ENCODE assay signal across 20 cellular contexts in genomic region chr6:150586850-150587359, GRCh38. TPM values are rescaled to one million over a fixed set of nuclear protein-coding genes. Genes with fewer than 3 reads are reported as not detected.
DNase-seq lines count a peak whose midpoint lies in the region; ATAC-seq and TF ChIP-seq lines count a peak whose summit lies in the region.
"Had no signal": no experiment of that assay in that cellular context is flagged by ENCODE, and none has a peak within 500 bp of the region (broad histone marks: within the 10 kb centered on the region; RNA-seq: fewer than 3 reads in every experiment).

No MANE protein-coding gene starts in this region.

- no peak overlapping the region for H3K4me3 Mint-ChIP-seq in H9

- H2AK5ac ChIP-seq in H9 (ENCODE audit: insufficient read length, low read length), result no peak overlapping the region
- no peak overlapping the region for H2AK5ac ChIP-seq in neuronal stem cell (ENCODE audit: low read depth, low read length)

- no TSS peak for BruUV-seq in A673 (replicated peaks; lab: Mats Ljungman, UMichigan)

- H3K27ac ChIP-seq in H9 (ENCODE audit: insufficient read length, low read depth, low read length) (no peak overlapping the region), neuronal stem cell (replicated peaks; ENCODE audit: low read length) (no peak overlapping the region), testis (no peak overlapping the region), A673 (ENCODE audit: low read depth, low read length, poor library complexity, severe bottlenecking) (no peak overlapping the region)
- H3K27ac ChIP-seq: KMS-11, SJCRH30 had no signal

- no peak overlapping the region for H3K18ac ChIP-seq in H9 (ENCODE audit: insufficient read length, low read depth, low read length)
- H3K18ac ChIP-seq in neuronal stem cell (ENCODE audit: low read length), result no peak overlapping the region

- CTCF ChIA-PET in A673 (lab: Charles Lee), result no interaction called here

- H4K20me1 ChIP-seq in H9 (ENCODE audit: control insufficient read depth, insufficient read depth, insufficient read length), result no peaks in the 10 kb centered on the region

- no peak overlapping the region for H4K8ac ChIP-seq in H9 (replicated peaks; ENCODE audit: insufficient read length, low read depth, low read length)
- H4K8ac ChIP-seq in neuronal stem cell (ENCODE audit: low read depth, low read length), result no peak overlapping the region

- no peak overlapping the region for H3T11ph ChIP-seq in H9 (ENCODE audit: low read length)

- no peaks in the 10 kb centered on the region for H3K9me3 ChIP-seq in H9 (ENCODE audit: control insufficient read depth, low read depth, low read length)
- H3K9me3 ChIP-seq in neuronal stem cell (replicated peaks in 1 of 2; ENCODE audit: control insufficient read depth in 2 of 2, insufficient read depth in 1 of 2, low read depth in 1 of 2, low read length in 2 of 2), result no peaks in the 10 kb centered on the region
- no peaks in the 10 kb centered on the region for H3K9me3 ChIP-seq in testis
- H3K9me3 ChIP-seq in A673 (ENCODE audit: low read depth, low read length, poor library complexity, severe bottlenecking), result no peaks in the 10 kb centered on the region
- H3K9me3 ChIP-seq: BE2C had no signal

- peaks cover 9% of the 10 kb centered on the region for H3K27me3 Mint-ChIP-seq in H9 (ENCODE audit: low read depth)

- no peak overlapping the region for H2BK5ac ChIP-seq in H9 (ENCODE audit: insufficient read length, low read length)
- H2BK5ac ChIP-seq in neuronal stem cell (ENCODE audit: low read length), result no peak overlapping the region

- ATAC-seq in left lobe of liver, result peak; percentile 39
- ATAC-seq in HG03108 (IDR thresholded peaks at IDR 0.05; ENCODE audit: unreplicated experiment), result no peak
- ATAC-seq: HCT116, Panc1 had no signal

- H3K14ac ChIP-seq in H9 (ENCODE audit: insufficient read depth, low read length), result no peak overlapping the region
- H3K14ac ChIP-seq in neuronal stem cell (ENCODE audit: low read length), result no peak overlapping the region

- no peak overlapping the region for H2BK20ac ChIP-seq in H9 (ENCODE audit: low read depth, low read length, poor library complexity, severe bottlenecking)

- H2BK120ac ChIP-seq in H9 (ENCODE audit: low read depth, low read length, poor library complexity, severe bottlenecking), result no peak overlapping the region
- H2BK120ac ChIP-seq in neuronal stem cell (ENCODE audit: low read depth, low read length), result no peak overlapping the region

- H3K23me2 ChIP-seq in H9 (ENCODE audit: insufficient read length, low read depth, low read length, poor library complexity, severe bottlenecking), result no peaks in the 10 kb centered on the region

- H3K36me3 Mint-ChIP-seq in H9 (ENCODE audit: insufficient read depth in 1 of 3, low read depth in 3 of 3), result no peaks in the 10 kb centered on the region

- no peak overlapping the region for H2BK15ac ChIP-seq in H9 (ENCODE audit: low read depth, low read length)
- no peak overlapping the region for H2BK15ac ChIP-seq in neuronal stem cell (ENCODE audit: low read length)

- peak overlapping the region in 2 of 3 experiments; percentile 49 to 55; a peak in 2 of 7 replicates for H3K27ac Mint-ChIP-seq in H9

- peaks cover 6 to 8% of the 10 kb centered on the region in 2 experiments; a peak in 3 of 4 replicates for H3K4me1 Mint-ChIP-seq in H9

- no peak overlapping the region for H3K4me2 ChIP-seq in H9 (ENCODE audit: insufficient read depth, insufficient read length, low read length)
- H3K4me2 ChIP-seq in neuronal stem cell (ENCODE audit: insufficient read depth, low read length, poor library complexity, severe bottlenecking), result no peak overlapping the region
- H3K4me2 ChIP-seq: KMS-11 had no signal

- H2BK12ac ChIP-seq in H9 (ENCODE audit: insufficient read length, low read depth, low read length), result no peak overlapping the region
- H2BK12ac ChIP-seq in neuronal stem cell (ENCODE audit: low read length), result peak overlapping the region; percentile 27

- H3K4me1 ChIP-seq in H9 (ENCODE audit: insufficient read depth, low read length) (no peaks in the 10 kb centered on the region), neuronal stem cell (ENCODE audit: control insufficient read depth in 2 of 2, insufficient read depth in 1 of 2, low read depth in 1 of 2, low read length in 2 of 2) (peaks cover 0 to 5% of the 10 kb centered on the region in 2 donors), testis (no peaks in the 10 kb centered on the region), A673 (ENCODE audit: insufficient read depth, low read length, poor library complexity, severe bottlenecking) (peaks cover 16% of the 10 kb centered on the region)
- H3K4me1 ChIP-seq: BE2C had no signal

- intact Hi-C loops in testis (cut with DNase I; ENCODE audit: low total_unique reads), result no loop called here
- intact Hi-C loops in A673 (cut with micrococcal nuclease; ENCODE audit: unreplicated experiment), result no loop called here

- no peak overlapping the region for H3K4me3 ChIP-seq in neuronal stem cell (ENCODE audit: low read length in 2 of 2)
- H3K4me3 ChIP-seq in testis, result no peak overlapping the region
- no peak overlapping the region for H3K4me3 ChIP-seq in A673 (ENCODE audit: low read depth, low read length, poor library complexity, severe bottlenecking)
- H3K4me3 ChIP-seq: SJCRH30 had no signal

- H4K91ac ChIP-seq in H9 (ENCODE audit: insufficient read length, low read depth, low read length) (no peak overlapping the region), neuronal stem cell (ENCODE audit: low read depth, low read length, poor library complexity) (no peak overlapping the region)

- TF ChIP-seq POLR2A in testis (IDR thresholded peaks at IDR 0.05), result no peak

- H2AFZ ChIP-seq in H9 (ENCODE audit: low read length) (no peak overlapping the region), neuronal stem cell (ENCODE audit: low read length) (no peak overlapping the region)

- H3K4ac ChIP-seq in H9 (ENCODE audit: low read depth, low read length) (no peak overlapping the region), neuronal stem cell (ENCODE audit: low read length) (no peak overlapping the region)

- DNase-seq in Ammon's horn (ENCODE audit: low spot score), result peak; percentile 58
- no peak for DNase-seq in H9
- no peak for DNase-seq in left lobe of liver (ENCODE audit: low spot score)
- DNase-seq in neuronal stem cell (ENCODE audit: low spot score), result no peak
- DNase-seq in testis, result no peak
- DNase-seq in A673 (ENCODE audit: low spot score), result no peak
- DNase-seq: BE2C, COR-L47, GOT3, IMR-90, NCI-H1092 treated with DMSO at 0.1 percent for 48 hours, NCI-H2029 treated with DMSO at 0.1 percent for 48 hours, NCI-H2171 treated with DMSO at 0.1 percent for 48 hours, NCI-H524 treated with DMSO at 0.1 percent for 48 hours, NCI-H82, SJCRH30 had no signal

- H3K23ac ChIP-seq in H9 (ENCODE audit: insufficient read length, low read depth, low read length) (no peak overlapping the region), neuronal stem cell (ENCODE audit: low read depth, low read length, poor library complexity) (peak overlapping the region; percentile 40)

- TF ChIP-seq CTCF in H9 (conservative IDR thresholded peaks at IDR 0.05) (no peak), testis (IDR thresholded peaks at IDR 0.05) (no peak), A673 (conservative IDR thresholded peaks at IDR 0.05; ENCODE audit: low read depth, low read length) (no peak)

- H3K9ac ChIP-seq in H9 (ENCODE audit: extremely low read depth, insufficient read length, low read length) (no peak overlapping the region), neuronal stem cell (ENCODE audit: low read depth, low read length, poor library complexity) (no peak overlapping the region)
- H3K9ac ChIP-seq: KMS-11 had no signal

- no peak overlapping the region for H3K56ac ChIP-seq in H9 (ENCODE audit: insufficient read length, low read depth, low read length)

- no CpG with 5 or more reads among the region's 12 CpGs for WGBS in H9 (ENCODE audit: extremely low coverage, insufficient read length, low lambda C conversion rate)
- no CpG with 5 or more reads among the region's 12 CpGs for WGBS in neuronal stem cell (ENCODE audit: extremely low coverage in 2 of 2, insufficient read length in 2 of 2, insufficient replicate concordance in 1 of 2), 2 donors
- 68 to 80% methylated on average over 12 of the region's 12 CpGs for WGBS in testis, 2 donors

- H4K5ac ChIP-seq in H9 (ENCODE audit: insufficient read length, low read depth, low read length), result no peak overlapping the region

- H3K79me2 ChIP-seq in H9 (ENCODE audit: insufficient read depth, low read length), result no peaks in the 10 kb centered on the region

- H3K27me3 ChIP-seq in H9 (ENCODE audit: insufficient read depth, low read length) (no peaks in the 10 kb centered on the region), neuronal stem cell (ENCODE audit: control insufficient read depth in 3 of 3, insufficient read depth in 3 of 3, low read depth in 1 of 3, low read length in 3 of 3) (no peaks in the 10 kb centered on the region), testis (no peaks in the 10 kb centered on the region), A673 (replicated peaks; ENCODE audit: insufficient read depth, low read depth, low read length, poor library complexity) (no peaks in the 10 kb centered on the region)
- H3K27me3 ChIP-seq: BE2C, SJCRH30 had no signal

- POLR2A ChIA-PET in A673 (lab: Charles Lee; ENCODE audit: low non-redundant PET), result no interaction called here

- no peaks in the 10 kb centered on the region for H3K36me3 ChIP-seq in neuronal stem cell (replicated peaks in 1 of 2; ENCODE audit: control insufficient read depth in 2 of 2, insufficient read depth in 2 of 2, low read length in 2 of 2)
- H3K36me3 ChIP-seq in testis (ENCODE audit: low read depth, missing control alignments), result no peaks in the 10 kb centered on the region
- H3K36me3 ChIP-seq in A673 (ENCODE audit: insufficient read depth, low read length, poor library complexity, severe bottlenecking), result no peaks in the 10 kb centered on the region
- H3K36me3 ChIP-seq: BE2C, SJCRH30 had no signal

- no peaks in the 10 kb centered on the region for H3K9me3 Mint-ChIP-seq in H9

- H3K79me1 ChIP-seq in H9 (ENCODE audit: insufficient read depth, low read depth, low read length, poor library complexity, severe bottlenecking) (no peaks in the 10 kb centered on the region), neuronal stem cell (ENCODE audit: low read depth, low read length) (no peaks in the 10 kb centered on the region)

RNA-seq across cellular contexts. Expression of gene PLEKHG1, which starts 12.8 kb away (rescaled TPM):
- total RNA-seq in H9 (2021) (0.64 and 1.0 TPM in 2 replicates), left lobe of liver (8.0 TPM), testis (100 to 1,000 TPM; 104 to 130 TPM), A673 (2021) (4.1 and 4.5 TPM in 2 replicates)
- 10.8 TPM for polyA plus RNA-seq in neuronal stem cell (2013, experiment 1 of 2)
- polyA plus RNA-seq in neuronal stem cell (2013, experiment 2 of 2), result 11.9 TPM
- polyA plus RNA-seq in testis (ENCODE audit: insufficient read depth, low read depth, low replicate concordance), result 16.1 TPM

Comparison
In these comparisons a context has a peak if more than half of its experiments do, and no peak if none do; other contexts are left out.
1. RNA of gene PLEKHG1, which starts 12.8 kb away (total RNA-seq): 104 to 130 TPM in testis; 8.0 TPM in left lobe of liver (single experiment), 4.1 to 4.5 TPM in A673 and 0.64 to 1.0 TPM in H9; every median in the first group is over 10 times any median in the second.